Comparison of ENCODE assay signal across 12 cellular contexts in genomic region chr20:62831854-62832211, GRCh38. TPM values are rescaled to one million over a fixed set of nuclear protein-coding genes. Genes with fewer than 3 reads are reported as not detected.
DNase-seq lines count a peak whose midpoint lies in the region; ATAC-seq and TF ChIP-seq lines count a peak whose summit lies in the region.
"Had no signal": no experiment of that assay in that cellular context is flagged by ENCODE, and none has a peak within 500 bp of the region (broad histone marks: within the 10 kb centered on the region; RNA-seq: fewer than 3 reads in every experiment).

No MANE protein-coding gene starts in this region.

- H3K4me1 ChIP-seq in SK-N-SH (ENCODE audit: control insufficient read depth in 1 of 2, insufficient read depth in 2 of 2, low read depth in 1 of 2, low read length in 1 of 2) (peaks cover 0 to 22% of the 10 kb centered on the region in 2 experiments; a peak in 1 of 4 replicates), body of pancreas (peaks cover 27% of the 10 kb centered on the region), thyroid gland (peaks cover 34 to 58% of the 10 kb centered on the region in 2 donors)

- peak overlapping the region; percentile 35 for H3K27ac Mint-ChIP-seq in memory B cell
- H3K27ac Mint-ChIP-seq: activated naive CD8-positive, alpha-beta T cell treated with anti-CD3 and anti-CD28 coated beads for 36 hours had no signal

- DNase-seq in SK-N-SH (peak; percentile 17), body of pancreas (no peak), memory B cell (ENCODE audit: low spot score in 2 of 2) (no peak), thyroid gland (no peak), glomerular visceral epithelial cell (ENCODE audit: extremely low spot score) (no peak)
- DNase-seq in activated T-cell treated with anti-CD3 and anti-CD28 coated beads, Interleukin-2, amount 50 U/mL, for 48 hours = no peak
- DNase-seq: 8988T; cortex of kidney; naive thymus-derived CD4-positive, alpha-beta T cell had no signal

- no peaks in the 10 kb centered on the region for H3K9me2 ChIP-seq in SK-N-SH

- no peaks in the 10 kb centered on the region for H3K27me3 Mint-ChIP-seq in memory B cell

- no peaks in the 10 kb centered on the region for H3K36me3 Mint-ChIP-seq in memory B cell
- H3K36me3 Mint-ChIP-seq: activated naive CD8-positive, alpha-beta T cell treated with anti-CD3 and anti-CD28 coated beads for 36 hours; naive thymus-derived CD4-positive, alpha-beta T cell had no signal

- TF ChIP-seq CTCF in SK-N-SH (IDR thresholded peaks at IDR 0.05) = no peak
- TF ChIP-seq CTCF in body of pancreas (IDR thresholded peaks at IDR 0.05) = no peak
- no peak for TF ChIP-seq CTCF in thyroid gland (IDR thresholded peaks at IDR 0.05)

- TF ChIP-seq RAD21 in SK-N-SH (IDR thresholded peaks at IDR 0.05; ENCODE audit: low read length) = no peak

- TF ChIP-seq EP300 in SK-N-SH (IDR thresholded peaks at IDR 0.05; ENCODE audit: borderline replicate concordance in 1 of 2, low read depth in 1 of 2, low read length in 1 of 2) = no peak

- TF ChIP-seq POLR2A in body of pancreas (IDR thresholded peaks at IDR 0.05) (no peak), thyroid gland (IDR thresholded peaks at IDR 0.05) (no peak)

- POLR2A ChIA-PET in SK-N-SH (lab: Yijun Ruan, JAX) = no interaction called here

- no peak overlapping the region for H3K4me3 Mint-ChIP-seq in memory B cell
- H3K4me3 Mint-ChIP-seq: activated naive CD8-positive, alpha-beta T cell treated with anti-CD3 and anti-CD28 coated beads for 36 hours had no signal

- H4K20me1 ChIP-seq in SK-N-SH (ENCODE audit: insufficient read depth) = no peaks in the 10 kb centered on the region

- peaks cover 18% of the 10 kb centered on the region for H3K4me1 Mint-ChIP-seq in memory B cell

- H3K36me3 ChIP-seq in SK-N-SH (replicated peaks in 1 of 2; ENCODE audit: control insufficient read depth in 1 of 2, insufficient read depth in 2 of 2, low read length in 1 of 2) = no peaks in the 10 kb centered on the region
- no peaks in the 10 kb centered on the region for H3K36me3 ChIP-seq in body of pancreas (replicated peaks in 1 of 2; ENCODE audit: insufficient read depth in 1 of 2, low read depth in 2 of 2)
- H3K36me3 ChIP-seq in thyroid gland = no peaks in the 10 kb centered on the region

- ATAC-seq in SK-N-SH treated with all-trans-retinoic acid at 6 μM for 48 hours = no peak
- peak; percentile 4 for ATAC-seq in body of pancreas
- no peak for ATAC-seq in memory B cell (ENCODE audit: low read depth)
- no peak for ATAC-seq in GM21723 (IDR thresholded peaks at IDR 0.05; ENCODE audit: unreplicated experiment)

- H3K27me3 ChIP-seq in SK-N-SH (ENCODE audit: insufficient read depth) (no peaks in the 10 kb centered on the region), body of pancreas (no peaks in the 10 kb centered on the region), thyroid gland (no peaks in the 10 kb centered on the region)

- no peak overlapping the region for H2AFZ ChIP-seq in SK-N-SH (ENCODE audit: low read depth)

- no peak overlapping the region for H3K4me2 ChIP-seq in SK-N-SH

- H3K27ac ChIP-seq in SK-N-SH (ENCODE audit: low read depth in 2 of 2, low read length in 1 of 2) (no peak overlapping the region; a peak in 1 of 4 replicates), body of pancreas (peak overlapping the region in 3 of 4 donors; percentile 69 to 78 (median 72)), thyroid gland (peak overlapping the region in 2 of 3 donors; percentile 50 to 51)

- no peaks in the 10 kb centered on the region for H3F3A ChIP-seq in SK-N-SH (replicated peaks; ENCODE audit: insufficient read depth)

- H3K4me3 ChIP-seq in SK-N-SH (ENCODE audit: low read depth in 2 of 2, low read length in 1 of 2) (no peak overlapping the region), body of pancreas (no peak overlapping the region), thyroid gland (replicated peaks in 1 of 3) (no peak overlapping the region)

- CTCF ChIA-PET in SK-N-SH (lab: Yijun Ruan, JAX) = interaction anchor here (0.8 to 3.0 kb wide), 2 partner anchors 9 to 15 kb away, joined by 3 to 21 read pairs; no protein-coding TSS in a partner anchor

- H3K9me3 ChIP-seq in SK-N-SH (no peaks in the 10 kb centered on the region), body of pancreas (no peaks in the 10 kb centered on the region), thyroid gland (no peaks in the 10 kb centered on the region)

- no peaks in the 10 kb centered on the region for H3K9me3 Mint-ChIP-seq in memory B cell
- H3K9me3 Mint-ChIP-seq: activated naive CD8-positive, alpha-beta T cell treated with anti-CD3 and anti-CD28 coated beads for 36 hours; naive thymus-derived CD4-positive, alpha-beta T cell had no signal

- intact Hi-C loops in body of pancreas (cut with DNase I) = no loop called here
- intact Hi-C loops in thyroid gland (cut with DNase I) = no loop called here

- no peaks in the 10 kb centered on the region for H3K79me2 ChIP-seq in SK-N-SH (ENCODE audit: insufficient read depth)

- H3K9ac ChIP-seq in SK-N-SH = no peak overlapping the region

- 82% methylated on average over 6 of the region's 10 CpGs for WGBS in SK-N-SH (ENCODE audit: low lambda C conversion rate)
- 63 to 70% methylated on average over 4 to 10 of the region's 10 CpGs for WGBS in body of pancreas, 2 donors
- WGBS in thyroid gland, 2 donors = 89 to 93% methylated on average over 10 of the region's 10 CpGs

TF ChIP-seq in SK-N-SH, 30 proteins besides CTCF, POLR2A, EP300 and RAD21 (continues in another document):
- TF ChIP-seq SMC3 (IDR thresholded peaks at IDR 0.05; ENCODE audit: low read depth, low read length) (no peak), RXRA (IDR thresholded peaks at IDR 0.05; ENCODE audit: borderline replicate concordance, low read depth) (no peak), GABPA (IDR thresholded peaks at IDR 0.05; ENCODE audit: low read depth) (no peak), FOSL2 (IDR thresholded peaks at IDR 0.05; ENCODE audit: borderline replicate concordance, low read depth) (no peak), PBX3 (IDR thresholded peaks at IDR 0.05) (no peak), USF1 (IDR thresholded peaks at IDR 0.05; ENCODE audit: borderline replicate concordance, low read depth) (no peak)

TF ChIP-seq in SK-N-SH treated with all-trans-retinoic acid at 6 μM for 48 hours, 23 proteins besides CTCF, POLR2A, EP300 and RAD21 (continues in another document):
- TF ChIP-seq ZFP30 (CRISPR knock-in tag; IDR thresholded peaks at IDR 0.05) (no peak), CSRNP3 (CRISPR knock-in tag; IDR thresholded peaks at IDR 0.05) (no peak), ISL1 (CRISPR knock-in tag; IDR thresholded peaks at IDR 0.05) (no peak), ZC3H10 (CRISPR knock-in tag; IDR thresholded peaks at IDR 0.05) (no peak), GLIS3 (CRISPR knock-in tag; IDR thresholded peaks at IDR 0.05) (no peak), PATZ1 (CRISPR knock-in tag; IDR thresholded peaks at IDR 0.05; ENCODE audit: borderline replicate concordance) (no peak), ZNF565 (CRISPR knock-in tag; conservative IDR thresholded peaks at IDR 0.05; ENCODE audit: low read depth) (no peak), ARNTL (CRISPR knock-in tag; IDR thresholded peaks at IDR 0.05; ENCODE audit: borderline replicate concordance, low read depth) (no peak)

RNA-seq across cellular contexts. Expression of gene COL9A3, which starts 15.0 kb away (rescaled TPM):
- polyA plus RNA-seq in SK-N-SH (2012; rRNA removed) = 1.3 and 2.5 TPM in 2 replicates
- 1.2 and 1.7 TPM in 2 replicates for polyA plus RNA-seq in SK-N-SH (2012; cell fraction: cytosol; rRNA removed)
- polyA plus RNA-seq in SK-N-SH (2012; cell fraction: nucleus; rRNA removed) = 6.2 and 7.8 TPM in 2 replicates
- total RNA-seq in body of pancreas = 10 to 100 TPM; 25.2 to 69.5 TPM
- 100 to 1,000 TPM in 1 of 4 donors, 10 to 100 TPM in 2, 1 to 10 TPM in 1; 5.3 to 113 (median 62.8) TPM for total RNA-seq in thyroid gland
- polyA plus RNA-seq: naive thymus-derived CD4-positive, alpha-beta T cell had no signal

RNA-seq across cellular contexts. Expression of gene OGFR, which starts 27.2 kb away (rescaled TPM):
- polyA plus RNA-seq in SK-N-SH (2012; rRNA removed) = 52.9 and 60.8 TPM in 2 replicates
- 25.9 and 35.3 TPM in 2 replicates for polyA plus RNA-seq in SK-N-SH (2012; cell fraction: cytosol; rRNA removed)
- 96.1 and 137 TPM in 2 replicates for polyA plus RNA-seq in SK-N-SH (2012; cell fraction: nucleus; rRNA removed)
- total RNA-seq in body of pancreas = 10 to 100 TPM; 46.4 to 47.8 TPM
- total RNA-seq in thyroid gland = 10 to 100 TPM; 50.0 to 67.6 (median 63.7) TPM

RNA-seq across cellular contexts. Expression of gene TCFL5, which starts 29.8 kb away (rescaled TPM):
- polyA plus RNA-seq in SK-N-SH (2012; rRNA removed) = 10.1 and 11.2 TPM in 2 replicates
- 14.5 and 14.6 TPM in 2 replicates for polyA plus RNA-seq in SK-N-SH (2012; cell fraction: cytosol; rRNA removed)
- 8.8 and 12.4 TPM in 2 replicates for polyA plus RNA-seq in SK-N-SH (2012; cell fraction: nucleus; rRNA removed)
- total RNA-seq in body of pancreas (1 to 10 TPM; 2.0 to 7.5 TPM), thyroid gland (10 to 100 TPM; 15.3 to 26.6 (median 20.6) TPM)

RNA-seq across cellular contexts. Expression of gene MRGBP, which starts 35.6 kb away (rescaled TPM):
- 20.0 and 22.0 TPM in 2 replicates for polyA plus RNA-seq in SK-N-SH (2012; rRNA removed)
- 18.2 and 20.7 TPM in 2 replicates for polyA plus RNA-seq in SK-N-SH (2012; cell fraction: cytosol; rRNA removed)
- polyA plus RNA-seq in SK-N-SH (2012; cell fraction: nucleus; rRNA removed) = 22.9 and 26.5 TPM in 2 replicates
- total RNA-seq in body of pancreas = 10 to 100 TPM in 1 of 2 donors, 1 to 10 TPM in 1; 7.0 to 10.2 TPM
- total RNA-seq in thyroid gland = 10 to 100 TPM in 3 of 4 donors, 1 to 10 TPM in 1; 9.9 to 14.6 (median 12.4) TPM

Comparison
In these comparisons a context has a peak if more than half of its experiments do, and no peak if none do; other contexts are left out.
1. H3K27ac ChIP-seq: peak in body of pancreas (3 of 4) and thyroid gland (2 of 3); none in SK-N-SH (0 of 2).